ENCODE assay signal across 8 cellular contexts in genomic region chr19:10553943-10554381, GRCh38. TPM values are rescaled to one million over a fixed set of nuclear protein-coding genes. Genes with fewer than 3 reads are reported as not detected.
DNase-seq lines count a peak whose midpoint lies in the region; ATAC-seq lines count a peak whose summit lies in the region.

No MANE protein-coding gene starts in this region.

- no peaks in the 10 kb centered on the region for H3K36me3 Mint-ChIP-seq in activated naive CD8-positive, alpha-beta T cell

- H3K4me3 Mint-ChIP-seq in activated naive CD8-positive, alpha-beta T cell: peak overlapping the region; percentile 59

- no peaks in the 10 kb centered on the region for H3K9me3 Mint-ChIP-seq in activated naive CD8-positive, alpha-beta T cell (ENCODE audit: low read depth)

- peak; percentile 61 for ATAC-seq in GM19467 (IDR thresholded peaks at IDR 0.05; ENCODE audit: unreplicated experiment)

- peak; percentile 92 to 94 for DNase-seq in Kasumi-1 (lab: John Stamatoyannopoulos, UW)
- peak; percentile 71 for DNase-seq in stimulated activated CD8-positive, alpha-beta memory T cell treated with anti-CD3 and anti-CD28 coated beads, Interleukin-4, amount 100 ng/mL, for 48 hours
- DNase-seq in NCI-H748 (lab: John Stamatoyannopoulos, UW; ENCODE audit: unreplicated experiment): no peak
- DNase-seq in NCI-H82 (lab: John Stamatoyannopoulos, UW): no peak
- DNase-seq in dermis blood vessel endothelial cell: no peak
- no peak for DNase-seq in SHP77 (lab: John Stamatoyannopoulos, UW)

- H3K4me1 Mint-ChIP-seq in activated naive CD8-positive, alpha-beta T cell (ENCODE audit: low read depth): peaks cover 50% of the 10 kb centered on the region

- no peaks in the 10 kb centered on the region for H3K27me3 Mint-ChIP-seq in activated naive CD8-positive, alpha-beta T cell

- H3K27ac Mint-ChIP-seq in activated naive CD8-positive, alpha-beta T cell: peak overlapping the region; percentile 82

RNA-seq across cellular contexts. Expression of gene ATG4D, which starts 10.3 kb away (rescaled TPM):
- 9.5 and 12.6 TPM in 2 replicates for total RNA-seq in dermis blood vessel endothelial cell

RNA-seq across cellular contexts. Expression of gene KRI1, which starts 11.8 kb away (rescaled TPM):
- total RNA-seq in dermis blood vessel endothelial cell: 8.6 and 11.2 TPM in 2 replicates

RNA-seq across cellular contexts. Expression of gene CDKN2D, which starts 14.8 kb away (rescaled TPM):
- 4.6 and 7.6 TPM in 2 replicates for total RNA-seq in dermis blood vessel endothelial cell

RNA-seq across cellular contexts. Expression of gene AP1M2, which starts 33.1 kb away (rescaled TPM):
- total RNA-seq in dermis blood vessel endothelial cell: 0.17 TPM in 1 of 2 replicates, not detected in the other

RNA-seq across cellular contexts. Expression of gene S1PR5, which starts 36.7 kb away (rescaled TPM):
- total RNA-seq in dermis blood vessel endothelial cell: under 0.01 TPM in 1 of 2 replicates, not detected in the other

Comparison
In these comparisons a context has a peak if more than half of its experiments do, and no peak if none do; other contexts are left out.
1. DNase-seq: peak in Kasumi-1 (2 of 2) and stimulated activated CD8-positive, alpha-beta memory T cell treated with anti-CD3 and anti-CD28 coated beads, Interleukin-4, amount 100 ng/mL, for 48 hours (single experiment); none in NCI-H748 (single experiment), NCI-H82 (single experiment), dermis blood vessel endothelial cell (single experiment) and SHP77 (0 of 2).